ENCODE assay signal across 8 cellular contexts in the genomic region with DNA sequence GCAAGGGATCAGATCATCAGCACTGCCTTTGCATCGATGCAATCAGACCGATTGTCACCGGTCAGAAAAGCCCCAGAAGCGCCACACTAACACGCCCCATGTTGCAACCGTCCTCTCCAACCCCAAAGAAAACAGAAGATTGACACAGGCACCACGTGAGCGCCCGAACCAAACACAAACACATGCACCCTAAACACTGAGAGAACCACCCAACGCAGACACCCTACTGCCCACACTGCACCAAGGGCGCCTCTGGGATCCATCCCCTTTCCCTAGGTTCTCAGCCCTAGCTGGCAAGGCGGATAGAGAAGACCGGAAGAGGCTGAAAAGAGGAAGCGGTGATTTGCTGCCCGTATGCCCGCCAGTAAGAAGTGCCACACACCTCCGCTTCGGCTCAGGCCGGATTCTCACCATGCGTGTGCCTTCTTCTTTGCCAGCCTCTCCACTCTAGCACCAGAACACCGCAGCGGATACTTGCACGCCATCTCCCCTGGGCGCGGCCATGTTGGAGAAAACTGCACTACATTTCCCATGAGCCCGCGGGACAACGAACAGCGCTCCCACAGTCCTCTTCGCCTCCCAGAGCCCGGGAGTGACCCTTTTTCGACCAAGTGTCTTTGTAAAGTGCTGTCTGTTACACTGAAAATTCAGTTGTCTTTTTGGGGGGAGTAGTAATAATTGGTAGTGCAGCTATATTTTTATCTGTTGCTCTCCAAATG.
A peak's percentile ranks its signal among the peaks of the same experiment; 100 is the strongest.
DNase-seq lines count a peak whose midpoint lies in the region; ATAC-seq and TF ChIP-seq lines count a peak whose summit lies in the region.

A gene with protein sequence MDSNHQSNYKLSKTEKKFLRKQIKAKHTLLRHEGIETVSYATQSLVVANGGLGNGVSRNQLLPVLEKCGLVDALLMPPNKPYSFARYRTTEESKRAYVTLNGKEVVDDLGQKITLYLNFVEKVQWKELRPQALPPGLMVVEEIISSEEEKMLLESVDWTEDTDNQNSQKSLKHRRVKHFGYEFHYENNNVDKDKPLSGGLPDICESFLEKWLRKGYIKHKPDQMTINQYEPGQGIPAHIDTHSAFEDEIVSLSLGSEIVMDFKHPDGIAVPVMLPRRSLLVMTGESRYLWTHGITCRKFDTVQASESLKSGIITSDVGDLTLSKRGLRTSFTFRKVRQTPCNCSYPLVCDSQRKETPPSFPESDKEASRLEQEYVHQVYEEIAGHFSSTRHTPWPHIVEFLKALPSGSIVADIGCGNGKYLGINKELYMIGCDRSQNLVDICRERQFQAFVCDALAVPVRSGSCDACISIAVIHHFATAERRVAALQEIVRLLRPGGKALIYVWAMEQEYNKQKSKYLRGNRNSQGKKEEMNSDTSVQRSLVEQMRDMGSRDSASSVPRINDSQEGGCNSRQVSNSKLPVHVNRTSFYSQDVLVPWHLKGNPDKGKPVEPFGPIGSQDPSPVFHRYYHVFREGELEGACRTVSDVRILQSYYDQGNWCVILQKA (minus strand): TSS at position 517 of the 719 bp plus-strand sequence. CDS start 4,842 bp downstream, outside the sequence.

- H3K27ac ChIP-seq in HL-60 (replicated peaks) (peak within 1 kb of the TSS; percentile 84), mucosa of rectum (ENCODE audit: low read depth in 2 of 2, low read length in 2 of 2) (peak within 1 kb of the TSS; percentile 49 to 75)

- no peaks in the 10 kb centered on the region for H3K9me3 ChIP-seq in NT2/D1 (ENCODE audit: insufficient read depth, low read length)
- H3K9me3 ChIP-seq in mucosa of rectum (ENCODE audit: control insufficient read depth in 2 of 2, low read length in 2 of 2) = no peaks in the 10 kb centered on the region

- no peak for TF ChIP-seq CTCF in HL-60 (IDR thresholded peaks at IDR 0.05; ENCODE audit: insufficient read depth, low read length)
- peak; percentile 14 for TF ChIP-seq CTCF in epithelial cell of esophagus (IDR thresholded peaks at IDR 0.05; ENCODE audit: insufficient read depth, low read depth, low read length, missing control alignments)

- H3K9ac ChIP-seq in NT2/D1 (ENCODE audit: insufficient read length, low read depth) (peak within 1 kb of the TSS; percentile 95), mucosa of rectum (ENCODE audit: low read depth in 1 of 2, low read length in 2 of 2) (peak within 1 kb of the TSS; percentile 38 to 81)

- H3K4me1 ChIP-seq in NT2/D1 (ENCODE audit: insufficient read depth, insufficient read length) = no peaks in the 10 kb centered on the region
- H3K4me1 ChIP-seq in mucosa of rectum (ENCODE audit: control insufficient read depth in 2 of 2, insufficient read depth in 2 of 2, low read length in 2 of 2) = peaks cover 0 to 7% of the 10 kb centered on the region in 2 donors

- ATAC-seq in GM19467 (IDR thresholded peaks at IDR 0.05; ENCODE audit: unreplicated experiment) = peak; percentile 71

- H3K36me3 ChIP-seq in NT2/D1 (ENCODE audit: insufficient read depth, insufficient read length, low read length) = no peaks in the 10 kb centered on the region
- H3K36me3 ChIP-seq in mucosa of rectum (ENCODE audit: control insufficient read depth in 2 of 2, insufficient read depth in 2 of 2, low read length in 2 of 2) = no peaks in the 10 kb centered on the region

- peak; percentile 72 for DNase-seq in COLO668 (lab: John Stamatoyannopoulos, UW; ENCODE audit: unreplicated experiment)
- peak; percentile 61 to 83 for DNase-seq in HL-60 (ENCODE audit: low read depth in 1 of 2, low spot score in 1 of 2)
- peak; percentile 30 for DNase-seq in NT2/D1 (ENCODE audit: low read depth, low spot score)
- DNase-seq in activated CD8-positive, alpha-beta memory T cell treated with anti-CD3 and anti-CD28 coated beads, Interleukin-2, amount 50 U/mL, for 4 hours = peak; percentile 76
- peak; percentile 71 for DNase-seq in epithelial cell of esophagus (ENCODE audit: low read depth)
- peak; percentile 55 for DNase-seq in stimulated activated CD8-positive, alpha-beta memory T cell treated with anti-CD3 and anti-CD28 coated beads, Interleukin-4, amount 100 ng/mL, for 4 hours (ENCODE audit: low read depth in 2 of 2, low spot score in 1 of 2)

- H3K4me3 ChIP-seq in HL-60 (replicated peaks; ENCODE audit: insufficient read depth, low read length) = peak within 1 kb of the TSS; percentile 55
- peak within 1 kb of the TSS; percentile 94 for H3K4me3 ChIP-seq in NT2/D1 (ENCODE audit: insufficient read length, low read depth)
- peak within 1 kb of the TSS; percentile 68 for H3K4me3 ChIP-seq in epithelial cell of esophagus (ENCODE audit: low read length)
- peak within 1 kb of the TSS; percentile 83 to 100 for H3K4me3 ChIP-seq in mucosa of rectum (ENCODE audit: low read length in 2 of 2)

- H3K27me3 ChIP-seq in HL-60 (ENCODE audit: insufficient read depth, poor library complexity, severe bottlenecking) = no peaks in the 10 kb centered on the region
- H3K27me3 ChIP-seq in NT2/D1 (ENCODE audit: insufficient read depth, insufficient read length) = no peaks in the 10 kb centered on the region
- no peaks in the 10 kb centered on the region for H3K27me3 ChIP-seq in mucosa of rectum (ENCODE audit: control insufficient read depth in 2 of 2, insufficient read depth in 2 of 2, low read length in 2 of 2)

Comparison
In these comparisons a context has a peak if more than half of its experiments do, and no peak if none do; other contexts are left out.
1. Peak in every context shown above with its lines: DNase-seq, ATAC-seq, H3K4me3 ChIP-seq and H3K27ac ChIP-seq.